ENCODE assay signal across 8 cellular contexts in genomic region chr11:118634435-118635236, GRCh38. TPM values are rescaled to one million over a fixed set of nuclear protein-coding genes. Genes with fewer than 3 reads are reported as not detected.
DNase-seq lines count a peak whose midpoint lies in the region; ATAC-seq and TF ChIP-seq lines count a peak whose summit lies in the region.
"Had no signal": no experiment of that assay in that cellular context is flagged by ENCODE, and none has a peak within 500 bp of the region (broad histone marks: within the 10 kb centered on the region; RNA-seq: fewer than 3 reads in every experiment).

No MANE protein-coding gene starts in this region.

- H3K27me3 Mint-ChIP-seq in activated CD4-positive, alpha-beta T cell treated with anti-CD3 and anti-CD28 coated beads, Interleukin-2, amount 10 ng/mL, durations not matched to agents 7 days and 5 days: no peaks in the 10 kb centered on the region

- H3K9me3 Mint-ChIP-seq in activated CD4-positive, alpha-beta T cell treated with anti-CD3 and anti-CD28 coated beads, Interleukin-2, amount 10 ng/mL, durations not matched to agents 7 days and 5 days: no peaks in the 10 kb centered on the region

- peak overlapping the region; percentile 61 for H3K9ac ChIP-seq in muscle layer of colon (ENCODE audit: low read length)

- H3K4me3 ChIP-seq in HL-60 (replicated peaks; ENCODE audit: insufficient read depth, low read length) (peak overlapping the region; percentile 19), esophagus muscularis mucosa (peak overlapping the region; percentile 42 to 55 (median 48)), muscle layer of colon (ENCODE audit: low read depth in 1 of 2, low read length in 2 of 2) (peak overlapping the region; percentile 38 to 44)
- H3K4me3 ChIP-seq in effector memory CD4-positive, alpha-beta T cell (ENCODE audit: insufficient read depth, low read depth, low read length, poor library complexity, severe bottlenecking): no peak overlapping the region

- H3K4me1 Mint-ChIP-seq in activated CD4-positive, alpha-beta T cell treated with anti-CD3 and anti-CD28 coated beads, Interleukin-2, amount 10 ng/mL, durations not matched to agents 7 days and 5 days: peaks cover 2% of the 10 kb centered on the region

- intact Hi-C loops in esophagus muscularis mucosa (cut with DNase I): no loop called here

- H3K36me3 ChIP-seq in esophagus muscularis mucosa (peaks cover 0 to 100% (median 56%) of the 10 kb centered on the region in 4 donors), muscle layer of colon (ENCODE audit: insufficient read depth, low read length) (peaks cover 46% of the 10 kb centered on the region)
- H3K36me3 ChIP-seq in effector memory CD4-positive, alpha-beta T cell (ENCODE audit: control insufficient read depth, insufficient read depth, low read length): no peaks in the 10 kb centered on the region

- POLR2A ChIA-PET in activated CD4-positive, alpha-beta T cell treated with anti-CD3 and anti-CD28 coated beads, Interleukin-2, amount 10 ng/mL, durations not matched to agents 7 days and 5 days (lab: Charles Lee): no interaction called here

- H3K36me3 Mint-ChIP-seq in activated CD4-positive, alpha-beta T cell treated with anti-CD3 and anti-CD28 coated beads, Interleukin-2, amount 10 ng/mL, durations not matched to agents 7 days and 5 days (ENCODE audit: low read depth): no peaks in the 10 kb centered on the region

- DNase-seq in HL-60 (ENCODE audit: low read depth in 1 of 2, low spot score in 1 of 2): peak; percentile 38 to 49
- peak; percentile 94 for DNase-seq in RPMI8226
- no peak for DNase-seq in esophagus muscularis mucosa (ENCODE audit: extremely low spot score)
- no peak for DNase-seq in effector memory CD4-positive, alpha-beta T cell
- no peak for DNase-seq in activated CD4-positive, alpha-beta T cell treated with anti-CD3 and anti-CD28 coated beads, Interleukin-2, amount 10 ng/mL, durations not matched to agents 7 days and 5 days

- H3K4me1 ChIP-seq in esophagus muscularis mucosa: peaks cover 48 to 62% (median 58%) of the 10 kb centered on the region in 4 donors
- H3K4me1 ChIP-seq in muscle layer of colon (ENCODE audit: insufficient read depth, low read length): peaks cover 34% of the 10 kb centered on the region
- H3K4me1 ChIP-seq in effector memory CD4-positive, alpha-beta T cell (ENCODE audit: control insufficient read depth, insufficient read depth, low read length, poor library complexity, severe bottlenecking): no peaks in the 10 kb centered on the region

- H3K27me3 ChIP-seq in HL-60 (ENCODE audit: insufficient read depth, poor library complexity, severe bottlenecking) (peaks cover 27% of the 10 kb centered on the region), esophagus muscularis mucosa (no peaks in the 10 kb centered on the region), muscle layer of colon (ENCODE audit: control insufficient read depth in 1 of 2, insufficient read depth in 2 of 2, low read length in 2 of 2) (no peaks in the 10 kb centered on the region)
- no peaks in the 10 kb centered on the region for H3K27me3 ChIP-seq in effector memory CD4-positive, alpha-beta T cell (replicated peaks; ENCODE audit: control insufficient read depth, insufficient read depth, low read length, poor library complexity, severe bottlenecking)

- 28% methylated on average over 28 of the region's 41 CpGs for WGBS in esophagus muscularis mucosa

- CTCF ChIA-PET in activated CD4-positive, alpha-beta T cell treated with anti-CD3 and anti-CD28 coated beads, Interleukin-2, amount 10 ng/mL, durations not matched to agents 7 days and 5 days (lab: Charles Lee): interaction anchor here (0.6 to 4.9 kb wide), 2 partner anchors 9 to 25 kb away, joined by 3 to 24 read pairs; no protein-coding TSS in a partner anchor

- H3K9me3 ChIP-seq in esophagus muscularis mucosa (no peaks in the 10 kb centered on the region), muscle layer of colon (ENCODE audit: low read length) (no peaks in the 10 kb centered on the region)
- H3K9me3 ChIP-seq in effector memory CD4-positive, alpha-beta T cell (ENCODE audit: control insufficient read depth, low read length): no peaks in the 10 kb centered on the region

- H3K27ac ChIP-seq in HL-60 (replicated peaks): no peak overlapping the region
- peak overlapping the region; percentile 81 to 87 (median 84) for H3K27ac ChIP-seq in esophagus muscularis mucosa (replicated peaks in 1 of 4)
- peak overlapping the region; percentile 82 for H3K27ac ChIP-seq in muscle layer of colon (ENCODE audit: low read depth, low read length)
- no peak overlapping the region for H3K27ac ChIP-seq in effector memory CD4-positive, alpha-beta T cell (ENCODE audit: insufficient read depth, low read length, poor library complexity, severe bottlenecking)

- H3K27ac Mint-ChIP-seq in activated CD4-positive, alpha-beta T cell treated with anti-CD3 and anti-CD28 coated beads, Interleukin-2, amount 10 ng/mL, durations not matched to agents 7 days and 5 days: no peak overlapping the region

- no peak for TF ChIP-seq EP300 in esophagus muscularis mucosa (IDR thresholded peaks at IDR 0.05)

- no peak for ATAC-seq in HG03460 (IDR thresholded peaks at IDR 0.05; ENCODE audit: unreplicated experiment)

- TF ChIP-seq CTCF in HL-60 (IDR thresholded peaks at IDR 0.05; ENCODE audit: insufficient read depth, low read length) (no peak), esophagus muscularis mucosa (IDR thresholded peaks at IDR 0.05) (peak; percentile 28 to 54 (median 43))

- TF ChIP-seq POLR2A in esophagus muscularis mucosa (IDR thresholded peaks at IDR 0.05; ENCODE audit: low read depth): no peak

- no peak overlapping the region for H3K4me3 Mint-ChIP-seq in activated CD4-positive, alpha-beta T cell treated with anti-CD3 and anti-CD28 coated beads, Interleukin-2, amount 10 ng/mL, durations not matched to agents 7 days and 5 days

RNA-seq across cellular contexts. Expression of gene PHLDB1, which starts 27.2 kb away (rescaled TPM):
- total RNA-seq in esophagus muscularis mucosa: 10 to 100 TPM; 62.6 to 92.2 (median 78.9) TPM
- total RNA-seq in activated CD4-positive, alpha-beta T cell treated with anti-CD3 and anti-CD28 coated beads, Interleukin-2, amount 10 ng/mL, durations not matched to agents 7 days and 5 days: under 1 TPM; 0.06 to 0.12 TPM

RNA-seq across cellular contexts. Expression of gene TREH, which starts 44.8 kb away (rescaled TPM):
- total RNA-seq in esophagus muscularis mucosa: not detected
- total RNA-seq in activated CD4-positive, alpha-beta T cell treated with anti-CD3 and anti-CD28 coated beads, Interleukin-2, amount 10 ng/mL, durations not matched to agents 7 days and 5 days: not detected
- total RNA-seq: renal cortical epithelial cell had no signal

Comparison
In these comparisons a context has a peak if more than half of its experiments do, and no peak if none do; other contexts are left out.
1. DNase-seq: peak in HL-60 (2 of 2) and RPMI8226 (single experiment); none in esophagus muscularis mucosa (single experiment), effector memory CD4-positive, alpha-beta T cell (0 of 3) and activated CD4-positive, alpha-beta T cell treated with anti-CD3 and anti-CD28 coated beads, Interleukin-2, amount 10 ng/mL, durations not matched to agents 7 days and 5 days (single experiment).
2. H3K27ac ChIP-seq: peak in esophagus muscularis mucosa (4 of 4) and muscle layer of colon (single experiment); none in HL-60 (single experiment) and effector memory CD4-positive, alpha-beta T cell (single experiment).
3. RNA of gene PHLDB1, which starts 27.2 kb away (total RNA-seq): 62.6 to 92.2 TPM in esophagus muscularis mucosa; 0.06 to 0.12 TPM in activated CD4-positive, alpha-beta T cell treated with anti-CD3 and anti-CD28 coated beads, Interleukin-2, amount 10 ng/mL, durations not matched to agents 7 days and 5 days; every median in the first group is over 10 times any median in the second.